11 cellular contexts compared by ENCODE assay signal in genomic region chrX:41300758-41301437, GRCh38. TPM values are rescaled to one million over a fixed set of nuclear protein-coding genes. Genes with fewer than 3 reads are reported as not detected.
DNase-seq lines count a peak whose midpoint lies in the region; ATAC-seq and TF ChIP-seq lines count a peak whose summit lies in the region.
"Had no signal": no experiment of that assay in that cellular context is flagged by ENCODE, and none has a peak within 500 bp of the region (broad histone marks: within the 10 kb centered on the region; RNA-seq: fewer than 3 reads in every experiment).

No MANE protein-coding gene starts in this region.

- H3K27ac ChIP-seq in epithelial cell of prostate: peak overlapping the region; percentile 49

- DNase-seq in GM03348 (ENCODE audit: low spot score): peak; percentile 8
- DNase-seq in RPMI7951 (ENCODE audit: low read depth): peak; percentile 29
- peak; percentile 3 for DNase-seq in epithelial cell of prostate (ENCODE audit: low read depth, low spot score)
- DNase-seq in sciatic nerve (ENCODE audit: low spot score): no peak
- DNase-seq in NCI-H748 treated with DMSO at 0.1 percent for 48 hours (lab: John Stamatoyannopoulos, UW): no peak
- DNase-seq in middle frontal gyrus (ENCODE audit: extremely low spot score, low spot score): no peak
- no peak for DNase-seq in GM10248 (ENCODE audit: extremely low spot score)
- no peak for DNase-seq in NCI-H2029 (lab: John Stamatoyannopoulos, UW)
- DNase-seq: activated CD4-positive, CD25-positive, alpha-beta regulatory T cell; esophagus squamous epithelium; nucleus accumbens had no signal

- CTCF ChIA-PET in GM10248 (lab: Yijun Ruan, JAX): no interaction called here

- ATAC-seq in sciatic nerve: peak; percentile 42

- no peak for TF ChIP-seq CTCF in GM10248 (IDR thresholded peaks at IDR 0.05; ENCODE audit: control extremely low read depth, extremely low read depth, low read depth, missing control alignments)

- POLR2A ChIA-PET in GM10248 (lab: Yijun Ruan, JAX): no interaction called here

- intact Hi-C loops in sciatic nerve (cut with DNase I): no loop called here

RNA-seq across cellular contexts. Expression of gene DDX3X, which starts 33.1 kb away (rescaled TPM):
- 168 and 210 TPM in 2 replicates for total RNA-seq in RPMI7951 (2014; rRNA removed; shearing (Covaris generic))
- total RNA-seq in sciatic nerve: 334 TPM

Comparison
In these comparisons a context has a peak if more than half of its experiments do, and no peak if none do; other contexts are left out.
1. DNase-seq: peak in GM03348 (single experiment), RPMI7951 (single experiment) and epithelial cell of prostate (single experiment); none in sciatic nerve (single experiment), NCI-H748 treated with DMSO at 0.1 percent for 48 hours (single experiment), middle frontal gyrus (single experiment), GM10248 (single experiment) and NCI-H2029 (single experiment).